ENCODE assay signal across 25 cellular contexts in the genomic region with DNA sequence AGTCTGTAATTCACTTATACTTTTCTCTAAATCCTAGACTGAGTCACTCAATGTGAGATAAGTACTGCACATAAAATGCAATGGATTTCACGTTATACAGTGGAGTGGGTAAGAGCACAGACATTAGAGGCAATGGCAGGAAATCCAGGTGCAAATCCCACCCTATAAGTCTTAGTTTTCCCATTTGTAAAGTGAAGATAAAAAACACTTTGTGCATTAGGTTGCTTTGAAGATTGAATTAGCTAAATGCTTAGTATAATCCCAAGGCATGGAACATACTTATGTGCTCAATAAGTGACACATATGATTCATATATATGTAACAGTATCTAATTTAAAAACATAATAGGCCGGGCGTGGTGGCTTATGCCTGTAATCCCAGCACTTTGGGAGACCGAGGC. TPM values are rescaled to one million over a fixed set of nuclear protein-coding genes. Genes with fewer than 3 reads are reported as not detected.
DNase-seq lines count a peak whose midpoint lies in the region; FAIRE-seq and TF ChIP-seq lines count a peak whose summit lies in the region.
"Had no signal": no experiment of that assay in that cellular context is flagged by ENCODE, and none has a peak within 500 bp of the region (broad histone marks: within the 10 kb centered on the region; RNA-seq: fewer than 3 reads in every experiment).

No MANE protein-coding gene starts in this region.

- H3K36me3 ChIP-seq in esophagus muscularis mucosa (peaks cover 0 to 65% (median 37%) of the 10 kb centered on the region in 4 donors), muscle layer of colon (ENCODE audit: insufficient read depth, low read length) (peaks cover 68% of the 10 kb centered on the region), sigmoid colon (peaks cover 28 to 86% (median 56%) of the 10 kb centered on the region in 4 donors), transverse colon (no peaks in the 10 kb centered on the region)
- H3K36me3 ChIP-seq: BE2C, BLaER1 had no signal

- H3K4me3 Mint-ChIP-seq in CD14-positive monocyte, result no peak overlapping the region
- H3K4me3 Mint-ChIP-seq: CD4-positive, alpha-beta T cell; CD8-positive, alpha-beta T cell had no signal

- peak overlapping the region; percentile 63 to 94 (median 94) for H3K27ac ChIP-seq in esophagus muscularis mucosa (replicated peaks in 1 of 4)
- H3K27ac ChIP-seq in muscle layer of colon (ENCODE audit: low read depth, low read length), result peak overlapping the region; percentile 60
- H3K27ac ChIP-seq in sigmoid colon, result peak overlapping the region; percentile 58 to 99 (median 94)
- peak overlapping the region in 3 of 4 donors; percentile 44 to 89 (median 87) for H3K27ac ChIP-seq in transverse colon
- H3K27ac ChIP-seq: BLaER1 had no signal

- TF ChIP-seq EP300 in esophagus muscularis mucosa (IDR thresholded peaks at IDR 0.05), result no peak
- TF ChIP-seq EP300 in sigmoid colon (IDR thresholded peaks at IDR 0.05), result no peak
- TF ChIP-seq EP300 in transverse colon (IDR thresholded peaks at IDR 0.05; ENCODE audit: low read depth), result no peak

- peak overlapping the region; percentile 81 for H3K9ac ChIP-seq in muscle layer of colon (ENCODE audit: low read length)
- H3K9ac ChIP-seq: BLaER1 had no signal

- no peak for FAIRE-seq in GM12892 (lab: Jason Lieb, UNC)
- FAIRE-seq: A204.1, D721Med, G401.6, GM12891, GM18507, GM19239 had no signal

- TF ChIP-seq CTCF in esophagus muscularis mucosa (IDR thresholded peaks at IDR 0.05) (no peak), sigmoid colon (IDR thresholded peaks at IDR 0.05) (no peak), transverse colon (IDR thresholded peaks at IDR 0.05) (no peak), CD14-positive monocyte (IDR thresholded peaks at IDR 0.05) (no peak)

- H3K4me1 ChIP-seq in esophagus muscularis mucosa (peaks cover 0 to 67% (median 53%) of the 10 kb centered on the region in 4 donors), muscle layer of colon (ENCODE audit: insufficient read depth, low read length) (peaks cover 41% of the 10 kb centered on the region), sigmoid colon (peaks cover 0 to 61% (median 43%) of the 10 kb centered on the region in 4 donors), transverse colon (peaks cover 0 to 9% (median 2%) of the 10 kb centered on the region in 4 donors)
- H3K4me1 ChIP-seq: BE2C, BLaER1, Caco-2 had no signal

- 48% methylated on average over 4 of the region's 4 CpGs for WGBS in esophagus muscularis mucosa
- 91 to 93% methylated on average over 4 of the region's 4 CpGs for WGBS in sigmoid colon, 2 donors
- 43 to 75% methylated on average over 1 to 4 of the region's 4 CpGs for WGBS in transverse colon (ENCODE audit: low coverage in 1 of 2), 2 donors

- H3K9me3 ChIP-seq in esophagus muscularis mucosa, result no peaks in the 10 kb centered on the region
- H3K9me3 ChIP-seq in muscle layer of colon (ENCODE audit: low read length), result no peaks in the 10 kb centered on the region
- H3K9me3 ChIP-seq in sigmoid colon, result no peaks in the 10 kb centered on the region
- H3K9me3 ChIP-seq in transverse colon, result no peaks in the 10 kb centered on the region
- H3K9me3 ChIP-seq: BE2C, BLaER1, Caco-2 had no signal

- H3K27ac Mint-ChIP-seq in CD14-positive monocyte, result no peak overlapping the region
- H3K27ac Mint-ChIP-seq: CD4-positive, alpha-beta T cell; CD8-positive, alpha-beta T cell had no signal

- intact Hi-C loops in esophagus muscularis mucosa (cut with DNase I) (no loop called here), sigmoid colon (cut with DNase I) (no loop called here), transverse colon (cut with DNase I; ENCODE audit: low total_unique reads) (no loop called here), CD14-positive monocyte (cut with micrococcal nuclease) (no loop called here)

- peaks cover 1 to 5% (median 1%) of the 10 kb centered on the region in 3 donors for H3K27me3 Mint-ChIP-seq in CD14-positive monocyte (ENCODE audit: low read depth in 3 of 3)
- H3K27me3 Mint-ChIP-seq: CD4-positive, alpha-beta T cell had no signal

- DNase-seq in esophagus muscularis mucosa (ENCODE audit: extremely low spot score), result peak; percentile 7
- peak; percentile 37 for DNase-seq in sigmoid colon
- no peak for DNase-seq in transverse colon
- no peak for DNase-seq in stimulated activated naive CD4-positive, alpha-beta T cell (lab: John Stamatoyannopoulos, UW)
- DNase-seq in CD14-positive monocyte (ENCODE audit: low spot score), result no peak
- no peak for DNase-seq in activated gamma-delta T cell treated with Interleukin-2 at 50 U/mL for 16 hours
- no peak for DNase-seq in GM12892 (ENCODE audit: insufficient read length)
- DNase-seq: 8988T; ACHN; BE2C; C1 segment of cervical spinal cord; Caco-2; Calu3; CD4-positive, alpha-beta T cell; CD8-positive, alpha-beta T cell; DMS79 treated with DMSO at 0.1 percent for 48 hours; GF-D8 had no signal

- TF ChIP-seq POLR2A in esophagus muscularis mucosa (IDR thresholded peaks at IDR 0.05; ENCODE audit: low read depth) (no peak), sigmoid colon (IDR thresholded peaks at IDR 0.05) (no peak), transverse colon (IDR thresholded peaks at IDR 0.05) (no peak), GM12892 (IDR thresholded peaks at IDR 0.05; ENCODE audit: low read depth, low read length) (no peak)

- in situ Hi-C loops in transverse colon (cut with MboI; ENCODE audit: low pct_ligation_motif_present in 1 of 4, low pct_unique_long_range_greater_than_20kb in 1 of 4, low sequenced_read_pairs in 3 of 4), result no loop called here

- H3K36me3 Mint-ChIP-seq in CD14-positive monocyte, result no peaks in the 10 kb centered on the region
- H3K36me3 Mint-ChIP-seq: CD8-positive, alpha-beta T cell had no signal

- H3K27me3 ChIP-seq in esophagus muscularis mucosa, result no peaks in the 10 kb centered on the region
- no peaks in the 10 kb centered on the region for H3K27me3 ChIP-seq in muscle layer of colon (ENCODE audit: control insufficient read depth in 1 of 2, insufficient read depth in 2 of 2, low read length in 2 of 2)
- H3K27me3 ChIP-seq in sigmoid colon, result no peaks in the 10 kb centered on the region
- no peaks in the 10 kb centered on the region for H3K27me3 ChIP-seq in transverse colon
- H3K27me3 ChIP-seq: BE2C, BLaER1 had no signal

- no peak overlapping the region for H3K4me3 ChIP-seq in esophagus muscularis mucosa
- H3K4me3 ChIP-seq in muscle layer of colon (ENCODE audit: low read depth in 1 of 2, low read length in 2 of 2), result no peak overlapping the region
- peak overlapping the region in 1 of 4 donors; percentile 75 for H3K4me3 ChIP-seq in sigmoid colon
- H3K4me3 ChIP-seq in transverse colon, result no peak overlapping the region
- H3K4me3 ChIP-seq: BLaER1 had no signal

- no peaks in the 10 kb centered on the region for H3K9me3 Mint-ChIP-seq in CD14-positive monocyte
- H3K9me3 Mint-ChIP-seq: CD4-positive, alpha-beta T cell; CD8-positive, alpha-beta T cell had no signal

- peaks cover 15% of the 10 kb centered on the region for H3K4me1 Mint-ChIP-seq in CD14-positive monocyte

RNA-seq across cellular contexts. Expression of gene ACTG2, which starts 10.5 kb away (rescaled TPM):
- total RNA-seq in esophagus muscularis mucosa, result 1,000 to 10,000 TPM; 4,013 to 8,538 (median 5,633) TPM
- over 10,000 TPM in 1 of 4 donors, 1,000 to 10,000 TPM in 3; 3,612 to 10,290 (median 5,643) TPM for total RNA-seq in sigmoid colon
- 100 to 1,000 TPM in 2 of 3 donors, 10 to 100 TPM in 1; 16.9 to 441 (median 104) TPM for polyA plus RNA-seq in sigmoid colon
- 1,000 to 10,000 TPM in 1 of 4 donors, 100 to 1,000 TPM in 3; 394 to 3,499 (median 729) TPM for total RNA-seq in transverse colon
- polyA plus RNA-seq in CD14-positive monocyte, result not detected
- polyA plus RNA-seq in GM12892 (2012; ENCODE audit: missing spikeins), result 0.19 TPM
- total RNA-seq: Calu3; CD4-positive, alpha-beta T cell; CD8-positive, alpha-beta T cell had no signal

RNA-seq across cellular contexts. Expression of gene DGUOK, which starts 23.4 kb away (rescaled TPM):
- total RNA-seq in esophagus muscularis mucosa, result 10 to 100 TPM; 31.6 to 50.7 (median 36.6) TPM
- 10 to 100 TPM; 31.6 to 48.1 (median 39.3) TPM for total RNA-seq in sigmoid colon
- 100 to 1,000 TPM in 1 of 3 donors, 10 to 100 TPM in 2; 89.3 to 132 (median 96.7) TPM for polyA plus RNA-seq in sigmoid colon
- total RNA-seq in transverse colon, result 10 to 100 TPM; 27.3 to 49.7 (median 40.3) TPM
- polyA plus RNA-seq in CD14-positive monocyte, result 100 to 1,000 TPM; 123 to 129 TPM
- polyA plus RNA-seq in GM12892 (2012; ENCODE audit: missing spikeins), result 76.7 TPM

Comparison
In these comparisons a context has a peak if more than half of its experiments do, and no peak if none do; other contexts are left out.
1. DNase-seq: peak in esophagus muscularis mucosa (single experiment) and sigmoid colon (single experiment); none in transverse colon (single experiment), stimulated activated naive CD4-positive, alpha-beta T cell (0 of 6), CD14-positive monocyte (single experiment), activated gamma-delta T cell treated with Interleukin-2 at 50 U/mL for 16 hours (single experiment) and GM12892 (single experiment).
2. Peak in every context shown above with its lines, with median percentiles within 50 percentile points of each other: H3K27ac ChIP-seq.